Comparison of ENCODE assay signal across 2 cellular contexts in the genomic region with DNA sequence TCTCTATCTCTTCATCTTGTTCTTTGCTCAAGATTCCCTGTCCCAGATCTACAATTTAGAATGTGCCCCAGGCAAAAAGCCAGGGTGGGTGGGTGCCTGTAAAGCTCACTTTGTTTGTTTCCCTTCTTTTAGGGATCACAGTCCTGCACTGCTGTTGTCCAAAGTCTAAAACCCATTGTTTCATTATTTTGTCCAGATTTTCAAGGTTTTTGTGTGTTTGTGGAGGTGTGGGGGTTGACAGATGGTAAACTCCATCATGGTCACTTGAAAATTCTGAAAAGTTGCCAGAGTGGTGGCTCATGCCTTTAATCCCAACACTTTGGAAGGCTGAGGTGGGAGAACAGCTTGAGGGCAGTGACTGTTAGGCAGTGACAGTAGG.
TF ChIP-seq lines count a peak whose summit lies in the region.

No MANE protein-coding gene starts in this region.

TF ChIP-seq in GM23338, 12 proteins besides CTCF, POLR2A, EP300 and RAD21 (continued from another document):
- TF ChIP-seq, protein P1, sequence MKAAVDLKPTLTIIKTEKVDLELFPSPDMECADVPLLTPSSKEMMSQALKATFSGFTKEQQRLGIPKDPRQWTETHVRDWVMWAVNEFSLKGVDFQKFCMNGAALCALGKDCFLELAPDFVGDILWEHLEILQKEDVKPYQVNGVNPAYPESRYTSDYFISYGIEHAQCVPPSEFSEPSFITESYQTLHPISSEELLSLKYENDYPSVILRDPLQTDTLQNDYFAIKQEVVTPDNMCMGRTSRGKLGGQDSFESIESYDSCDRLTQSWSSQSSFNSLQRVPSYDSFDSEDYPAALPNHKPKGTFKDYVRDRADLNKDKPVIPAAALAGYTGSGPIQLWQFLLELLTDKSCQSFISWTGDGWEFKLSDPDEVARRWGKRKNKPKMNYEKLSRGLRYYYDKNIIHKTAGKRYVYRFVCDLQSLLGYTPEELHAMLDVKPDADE (IDR thresholded peaks at IDR 0.05), result no peak
- TF ChIP-seq, protein P2, sequence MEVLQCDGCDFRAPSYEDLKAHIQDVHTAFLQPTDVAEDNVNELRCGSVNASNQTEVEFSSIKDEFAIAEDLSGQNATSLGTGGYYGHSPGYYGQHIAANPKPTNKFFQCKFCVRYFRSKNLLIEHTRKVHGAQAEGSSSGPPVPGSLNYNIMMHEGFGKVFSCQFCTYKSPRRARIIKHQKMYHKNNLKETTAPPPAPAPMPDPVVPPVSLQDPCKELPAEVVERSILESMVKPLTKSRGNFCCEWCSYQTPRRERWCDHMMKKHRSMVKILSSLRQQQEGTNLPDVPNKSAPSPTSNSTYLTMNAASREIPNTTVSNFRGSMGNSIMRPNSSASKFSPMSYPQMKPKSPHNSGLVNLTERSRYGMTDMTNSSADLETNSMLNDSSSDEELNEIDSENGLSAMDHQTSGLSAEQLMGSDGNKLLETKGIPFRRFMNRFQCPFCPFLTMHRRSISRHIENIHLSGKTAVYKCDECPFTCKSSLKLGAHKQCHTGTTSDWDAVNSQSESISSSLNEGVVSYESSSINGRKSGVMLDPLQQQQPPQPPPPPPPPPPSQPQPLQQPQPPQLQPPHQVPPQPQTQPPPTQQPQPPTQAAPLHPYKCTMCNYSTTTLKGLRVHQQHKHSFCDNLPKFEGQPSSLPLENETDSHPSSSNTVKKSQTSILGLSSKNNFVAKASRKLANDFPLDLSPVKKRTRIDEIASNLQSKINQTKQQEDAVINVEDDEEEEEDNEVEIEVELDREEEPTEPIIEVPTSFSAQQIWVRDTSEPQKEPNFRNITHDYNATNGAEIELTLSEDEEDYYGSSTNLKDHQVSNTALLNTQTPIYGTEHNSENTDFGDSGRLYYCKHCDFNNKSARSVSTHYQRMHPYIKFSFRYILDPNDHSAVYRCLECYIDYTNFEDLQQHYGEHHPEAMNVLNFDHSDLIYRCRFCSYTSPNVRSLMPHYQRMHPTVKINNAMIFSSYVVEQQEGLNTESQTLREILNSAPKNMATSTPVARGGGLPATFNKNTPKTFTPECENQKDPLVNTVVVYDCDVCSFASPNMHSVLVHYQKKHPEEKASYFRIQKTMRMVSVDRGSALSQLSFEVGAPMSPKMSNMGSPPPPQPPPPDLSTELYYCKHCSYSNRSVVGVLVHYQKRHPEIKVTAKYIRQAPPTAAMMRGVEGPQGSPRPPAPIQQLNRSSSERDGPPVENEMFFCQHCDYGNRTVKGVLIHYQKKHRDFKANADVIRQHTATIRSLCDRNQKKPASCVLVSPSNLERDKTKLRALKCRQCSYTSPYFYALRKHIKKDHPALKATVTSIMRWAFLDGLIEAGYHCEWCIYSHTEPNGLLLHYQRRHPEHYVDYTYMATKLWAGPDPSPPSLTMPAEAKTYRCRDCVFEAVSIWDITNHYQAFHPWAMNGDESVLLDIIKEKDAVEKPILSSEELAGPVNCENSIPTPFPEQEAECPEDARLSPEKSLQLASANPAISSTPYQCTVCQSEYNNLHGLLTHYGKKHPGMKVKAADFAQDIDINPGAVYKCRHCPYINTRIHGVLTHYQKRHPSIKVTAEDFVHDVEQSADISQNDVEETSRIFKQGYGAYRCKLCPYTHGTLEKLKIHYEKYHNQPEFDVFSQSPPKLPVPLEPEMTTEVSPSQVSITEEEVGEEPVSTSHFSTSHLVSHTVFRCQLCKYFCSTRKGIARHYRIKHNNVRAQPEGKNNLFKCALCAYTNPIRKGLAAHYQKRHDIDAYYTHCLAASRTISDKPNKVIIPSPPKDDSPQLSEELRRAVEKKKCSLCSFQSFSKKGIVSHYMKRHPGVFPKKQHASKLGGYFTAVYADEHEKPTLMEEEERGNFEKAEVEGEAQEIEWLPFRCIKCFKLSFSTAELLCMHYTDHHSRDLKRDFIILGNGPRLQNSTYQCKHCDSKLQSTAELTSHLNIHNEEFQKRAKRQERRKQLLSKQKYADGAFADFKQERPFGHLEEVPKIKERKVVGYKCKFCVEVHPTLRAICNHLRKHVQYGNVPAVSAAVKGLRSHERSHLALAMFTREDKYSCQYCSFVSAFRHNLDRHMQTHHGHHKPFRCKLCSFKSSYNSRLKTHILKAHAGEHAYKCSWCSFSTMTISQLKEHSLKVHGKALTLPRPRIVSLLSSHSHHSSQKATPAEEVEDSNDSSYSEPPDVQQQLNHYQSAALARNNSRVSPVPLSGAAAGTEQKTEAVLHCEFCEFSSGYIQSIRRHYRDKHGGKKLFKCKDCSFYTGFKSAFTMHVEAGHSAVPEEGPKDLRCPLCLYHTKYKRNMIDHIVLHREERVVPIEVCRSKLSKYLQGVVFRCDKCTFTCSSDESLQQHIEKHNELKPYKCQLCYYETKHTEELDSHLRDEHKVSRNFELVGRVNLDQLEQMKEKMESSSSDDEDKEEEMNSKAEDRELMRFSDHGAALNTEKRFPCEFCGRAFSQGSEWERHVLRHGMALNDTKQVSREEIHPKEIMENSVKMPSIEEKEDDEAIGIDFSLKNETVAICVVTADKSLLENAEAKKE (CRISPR knock-in tag; IDR thresholded peaks at IDR 0.05), result no peak
- TF ChIP-seq ZNF331 (CRISPR knock-in tag; IDR thresholded peaks at IDR 0.05; ENCODE audit: low read depth) (no peak), ZNF114 (CRISPR knock-in tag; IDR thresholded peaks at IDR 0.05) (no peak), NANOG (IDR thresholded peaks at IDR 0.05; ENCODE audit: borderline replicate concordance) (no peak), EZH2 (IDR thresholded peaks at IDR 0.05; ENCODE audit: low read depth, unreplicated experiment) (no peak), EZH2phosphoT487 (IDR thresholded peaks at IDR 0.05; ENCODE audit: unreplicated experiment) (no peak), JUNB (IDR thresholded peaks at IDR 0.05; ENCODE audit: unreplicated experiment) (no peak)
- TF ChIP-seq, protein P3, sequence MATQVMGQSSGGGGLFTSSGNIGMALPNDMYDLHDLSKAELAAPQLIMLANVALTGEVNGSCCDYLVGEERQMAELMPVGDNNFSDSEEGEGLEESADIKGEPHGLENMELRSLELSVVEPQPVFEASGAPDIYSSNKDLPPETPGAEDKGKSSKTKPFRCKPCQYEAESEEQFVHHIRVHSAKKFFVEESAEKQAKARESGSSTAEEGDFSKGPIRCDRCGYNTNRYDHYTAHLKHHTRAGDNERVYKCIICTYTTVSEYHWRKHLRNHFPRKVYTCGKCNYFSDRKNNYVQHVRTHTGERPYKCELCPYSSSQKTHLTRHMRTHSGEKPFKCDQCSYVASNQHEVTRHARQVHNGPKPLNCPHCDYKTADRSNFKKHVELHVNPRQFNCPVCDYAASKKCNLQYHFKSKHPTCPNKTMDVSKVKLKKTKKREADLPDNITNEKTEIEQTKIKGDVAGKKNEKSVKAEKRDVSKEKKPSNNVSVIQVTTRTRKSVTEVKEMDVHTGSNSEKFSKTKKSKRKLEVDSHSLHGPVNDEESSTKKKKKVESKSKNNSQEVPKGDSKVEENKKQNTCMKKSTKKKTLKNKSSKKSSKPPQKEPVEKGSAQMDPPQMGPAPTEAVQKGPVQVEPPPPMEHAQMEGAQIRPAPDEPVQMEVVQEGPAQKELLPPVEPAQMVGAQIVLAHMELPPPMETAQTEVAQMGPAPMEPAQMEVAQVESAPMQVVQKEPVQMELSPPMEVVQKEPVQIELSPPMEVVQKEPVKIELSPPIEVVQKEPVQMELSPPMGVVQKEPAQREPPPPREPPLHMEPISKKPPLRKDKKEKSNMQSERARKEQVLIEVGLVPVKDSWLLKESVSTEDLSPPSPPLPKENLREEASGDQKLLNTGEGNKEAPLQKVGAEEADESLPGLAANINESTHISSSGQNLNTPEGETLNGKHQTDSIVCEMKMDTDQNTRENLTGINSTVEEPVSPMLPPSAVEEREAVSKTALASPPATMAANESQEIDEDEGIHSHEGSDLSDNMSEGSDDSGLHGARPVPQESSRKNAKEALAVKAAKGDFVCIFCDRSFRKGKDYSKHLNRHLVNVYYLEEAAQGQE (IDR thresholded peaks at IDR 0.05; ENCODE audit: unreplicated experiment), result no peak

TF ChIP-seq in WTC11, 78 proteins besides CTCF, POLR2A, EP300 and RAD21 (continued from another document):
- no peak for TF ChIP-seq ZNF219 (CRISPR knock-in tag; IDR thresholded peaks at IDR 0.05; ENCODE audit: borderline replicate concordance)
- TF ChIP-seq, protein P4, sequence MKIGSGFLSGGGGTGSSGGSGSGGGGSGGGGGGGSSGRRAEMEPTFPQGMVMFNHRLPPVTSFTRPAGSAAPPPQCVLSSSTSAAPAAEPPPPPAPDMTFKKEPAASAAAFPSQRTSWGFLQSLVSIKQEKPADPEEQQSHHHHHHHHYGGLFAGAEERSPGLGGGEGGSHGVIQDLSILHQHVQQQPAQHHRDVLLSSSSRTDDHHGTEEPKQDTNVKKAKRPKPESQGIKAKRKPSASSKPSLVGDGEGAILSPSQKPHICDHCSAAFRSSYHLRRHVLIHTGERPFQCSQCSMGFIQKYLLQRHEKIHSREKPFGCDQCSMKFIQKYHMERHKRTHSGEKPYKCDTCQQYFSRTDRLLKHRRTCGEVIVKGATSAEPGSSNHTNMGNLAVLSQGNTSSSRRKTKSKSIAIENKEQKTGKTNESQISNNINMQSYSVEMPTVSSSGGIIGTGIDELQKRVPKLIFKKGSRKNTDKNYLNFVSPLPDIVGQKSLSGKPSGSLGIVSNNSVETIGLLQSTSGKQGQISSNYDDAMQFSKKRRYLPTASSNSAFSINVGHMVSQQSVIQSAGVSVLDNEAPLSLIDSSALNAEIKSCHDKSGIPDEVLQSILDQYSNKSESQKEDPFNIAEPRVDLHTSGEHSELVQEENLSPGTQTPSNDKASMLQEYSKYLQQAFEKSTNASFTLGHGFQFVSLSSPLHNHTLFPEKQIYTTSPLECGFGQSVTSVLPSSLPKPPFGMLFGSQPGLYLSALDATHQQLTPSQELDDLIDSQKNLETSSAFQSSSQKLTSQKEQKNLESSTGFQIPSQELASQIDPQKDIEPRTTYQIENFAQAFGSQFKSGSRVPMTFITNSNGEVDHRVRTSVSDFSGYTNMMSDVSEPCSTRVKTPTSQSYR (CRISPR knock-in tag; IDR thresholded peaks at IDR 0.05), result no peak
- TF ChIP-seq, protein P5, sequence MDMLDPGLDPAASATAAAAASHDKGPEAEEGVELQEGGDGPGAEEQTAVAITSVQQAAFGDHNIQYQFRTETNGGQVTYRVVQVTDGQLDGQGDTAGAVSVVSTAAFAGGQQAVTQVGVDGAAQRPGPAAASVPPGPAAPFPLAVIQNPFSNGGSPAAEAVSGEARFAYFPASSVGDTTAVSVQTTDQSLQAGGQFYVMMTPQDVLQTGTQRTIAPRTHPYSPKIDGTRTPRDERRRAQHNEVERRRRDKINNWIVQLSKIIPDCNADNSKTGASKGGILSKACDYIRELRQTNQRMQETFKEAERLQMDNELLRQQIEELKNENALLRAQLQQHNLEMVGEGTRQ (CRISPR knock-in tag; IDR thresholded peaks at IDR 0.05), result no peak
- TF ChIP-seq, protein P6, sequence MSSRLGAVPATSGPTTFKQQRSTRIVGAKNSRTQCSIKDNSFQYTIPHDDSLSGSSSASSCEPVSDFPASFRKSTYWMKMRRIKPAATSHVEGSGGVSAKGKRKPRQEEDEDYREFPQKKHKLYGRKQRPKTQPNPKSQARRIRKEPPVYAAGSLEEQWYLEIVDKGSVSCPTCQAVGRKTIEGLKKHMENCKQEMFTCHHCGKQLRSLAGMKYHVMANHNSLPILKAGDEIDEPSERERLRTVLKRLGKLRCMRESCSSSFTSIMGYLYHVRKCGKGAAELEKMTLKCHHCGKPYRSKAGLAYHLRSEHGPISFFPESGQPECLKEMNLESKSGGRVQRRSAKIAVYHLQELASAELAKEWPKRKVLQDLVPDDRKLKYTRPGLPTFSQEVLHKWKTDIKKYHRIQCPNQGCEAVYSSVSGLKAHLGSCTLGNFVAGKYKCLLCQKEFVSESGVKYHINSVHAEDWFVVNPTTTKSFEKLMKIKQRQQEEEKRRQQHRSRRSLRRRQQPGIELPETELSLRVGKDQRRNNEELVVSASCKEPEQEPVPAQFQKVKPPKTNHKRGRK (CRISPR knock-in tag; IDR thresholded peaks at IDR 0.05; ENCODE audit: borderline replicate concordance), result no peak
- TF ChIP-seq, protein P7, sequence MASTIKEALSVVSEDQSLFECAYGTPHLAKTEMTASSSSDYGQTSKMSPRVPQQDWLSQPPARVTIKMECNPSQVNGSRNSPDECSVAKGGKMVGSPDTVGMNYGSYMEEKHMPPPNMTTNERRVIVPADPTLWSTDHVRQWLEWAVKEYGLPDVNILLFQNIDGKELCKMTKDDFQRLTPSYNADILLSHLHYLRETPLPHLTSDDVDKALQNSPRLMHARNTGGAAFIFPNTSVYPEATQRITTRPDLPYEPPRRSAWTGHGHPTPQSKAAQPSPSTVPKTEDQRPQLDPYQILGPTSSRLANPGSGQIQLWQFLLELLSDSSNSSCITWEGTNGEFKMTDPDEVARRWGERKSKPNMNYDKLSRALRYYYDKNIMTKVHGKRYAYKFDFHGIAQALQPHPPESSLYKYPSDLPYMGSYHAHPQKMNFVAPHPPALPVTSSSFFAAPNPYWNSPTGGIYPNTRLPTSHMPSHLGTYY (CRISPR knock-in tag; IDR thresholded peaks at IDR 0.05), result no peak
